ENCODE assay signal across 8 cellular contexts in the genomic region with DNA sequence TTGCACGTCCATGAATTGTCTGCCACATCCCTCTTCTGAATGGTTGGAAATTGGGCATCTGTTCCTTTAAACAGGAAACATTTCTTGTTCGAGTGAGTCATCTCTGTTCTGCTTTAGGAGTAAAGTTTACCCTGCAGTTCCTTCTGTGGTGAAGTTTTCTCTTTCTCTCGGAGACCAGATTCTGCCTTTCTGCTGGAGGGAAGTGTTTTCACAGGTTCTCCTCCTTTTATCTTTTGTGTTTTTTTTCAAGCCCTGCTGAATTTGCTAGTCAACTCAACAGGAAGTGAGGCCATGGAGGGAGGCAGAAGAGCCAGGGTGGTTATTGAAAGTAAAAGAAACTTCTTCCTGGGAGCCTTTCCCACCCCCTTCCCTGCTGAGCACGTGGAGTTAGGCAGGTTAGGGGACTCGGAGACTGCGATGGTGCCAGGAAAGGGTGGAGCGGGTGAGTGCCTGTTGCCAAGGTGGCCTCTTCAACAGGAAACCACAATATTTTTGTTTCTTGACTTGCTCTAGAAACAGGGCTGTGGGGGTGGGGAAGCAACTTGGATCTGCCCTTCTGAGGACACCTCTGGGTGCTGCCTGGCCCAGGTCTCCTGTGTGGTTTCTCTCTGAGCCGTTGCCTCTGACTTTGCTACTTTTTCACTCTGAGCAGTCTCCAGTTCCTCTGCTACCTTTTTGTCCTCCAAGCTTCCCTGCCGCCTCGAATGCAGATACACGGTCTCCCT. TPM values are rescaled to one million over a fixed set of nuclear protein-coding genes. Genes with fewer than 3 reads are reported as not detected.
DNase-seq lines count a peak whose midpoint lies in the region; ATAC-seq and TF ChIP-seq lines count a peak whose summit lies in the region.

No MANE protein-coding gene starts in this region.

- peaks cover 33% of the 10 kb centered on the region for H3K36me3 Mint-ChIP-seq in activated CD8-positive, alpha-beta T cell treated with anti-CD3 and anti-CD28 coated beads for 36 hours (ENCODE audit: low read depth)

- H3K27me3 ChIP-seq in effector memory CD4-positive, alpha-beta T cell (replicated peaks; ENCODE audit: control insufficient read depth, insufficient read depth, low read length, poor library complexity, severe bottlenecking) = no peaks in the 10 kb centered on the region

- no peak for TF ChIP-seq CTCF in activated CD8-positive, alpha-beta T cell treated with anti-CD3 and anti-CD28 coated beads for 36 hours (IDR thresholded peaks at IDR 0.05)

- intact Hi-C loops in activated CD8-positive, alpha-beta T cell treated with anti-CD3 and anti-CD28 coated beads for 36 hours (cut with micrococcal nuclease) = loop anchor here (1.0 kb wide), 1 partner anchor 25 kb away; no protein-coding TSS in a partner anchor

- POLR2A ChIA-PET in activated CD8-positive, alpha-beta T cell treated with anti-CD3 and anti-CD28 coated beads for 36 hours (lab: Charles Lee) = interaction anchor here (0.6 to 1.6 kb wide), 6 partner anchors 7 to 278 kb away, joined by 3 to 4 read pairs (median 4); no protein-coding TSS in a partner anchor

- H3K27ac Mint-ChIP-seq in activated CD8-positive, alpha-beta T cell treated with anti-CD3 and anti-CD28 coated beads for 36 hours = peak overlapping the region; percentile 98

- H3K36me3 ChIP-seq in effector memory CD4-positive, alpha-beta T cell (ENCODE audit: control insufficient read depth, insufficient read depth, low read length) = no peaks in the 10 kb centered on the region

- peak overlapping the region; percentile 96 for H3K27ac ChIP-seq in effector memory CD4-positive, alpha-beta T cell (ENCODE audit: insufficient read depth, low read length, poor library complexity, severe bottlenecking)

- peaks cover 63% of the 10 kb centered on the region for H3K4me1 ChIP-seq in effector memory CD4-positive, alpha-beta T cell (ENCODE audit: control insufficient read depth, insufficient read depth, low read length, poor library complexity, severe bottlenecking)

- H3K4me3 ChIP-seq in effector memory CD4-positive, alpha-beta T cell (ENCODE audit: insufficient read depth, low read depth, low read length, poor library complexity, severe bottlenecking) = peak overlapping the region; percentile 54

- H3K4me1 Mint-ChIP-seq in activated CD8-positive, alpha-beta T cell treated with anti-CD3 and anti-CD28 coated beads for 36 hours (ENCODE audit: low read depth) = peaks cover 74% of the 10 kb centered on the region

- H3K9me3 ChIP-seq in effector memory CD4-positive, alpha-beta T cell (ENCODE audit: control insufficient read depth, low read length) = no peaks in the 10 kb centered on the region

- no peaks in the 10 kb centered on the region for H3K27me3 Mint-ChIP-seq in activated CD8-positive, alpha-beta T cell treated with anti-CD3 and anti-CD28 coated beads for 36 hours

- peaks cover 2% of the 10 kb centered on the region for H3K9me3 Mint-ChIP-seq in activated CD8-positive, alpha-beta T cell treated with anti-CD3 and anti-CD28 coated beads for 36 hours

- peak; percentile 54 for TF ChIP-seq POLR2A in GM18505 (IDR thresholded peaks at IDR 0.05; ENCODE audit: borderline replicate concordance, extremely low read depth, insufficient read depth, insufficient read length)

- DNase-seq in NCI-H510A (lab: John Stamatoyannopoulos, UW) (peak; percentile 55), midbrain (lab: John Stamatoyannopoulos, UW) (peak; percentile 9), NCI-H1694 treated with DMSO at 0.1 percent for 48 hours (lab: John Stamatoyannopoulos, UW) (no peak)
- peak; percentile 98 for DNase-seq in activated CD8-positive, alpha-beta T cell treated with anti-CD3 and anti-CD28 coated beads for 36 hours
- DNase-seq in effector memory CD4-positive, alpha-beta T cell = peak; percentile 87 to 92 (median 89)
- DNase-seq in stimulated activated CD8-positive, alpha-beta memory T cell treated with anti-CD3 and anti-CD28 coated beads, Interleukin-4, amount 100 ng/mL, for 24 hours (ENCODE audit: low read depth) = peak; percentile 76

- CTCF ChIA-PET in activated CD8-positive, alpha-beta T cell treated with anti-CD3 and anti-CD28 coated beads for 36 hours (lab: Charles Lee) = interaction anchor here (1.0 to 2.6 kb wide), 2 partner anchors 21 to 24 kb away, joined by 4 to 11 read pairs; no protein-coding TSS in a partner anchor

- ATAC-seq in GM18505 (IDR thresholded peaks at IDR 0.05; ENCODE audit: unreplicated experiment) (peak; percentile 71), HG02943 (IDR thresholded peaks at IDR 0.05; ENCODE audit: low read depth, unreplicated experiment) (peak; percentile 72)
- ATAC-seq in activated CD8-positive, alpha-beta T cell treated with anti-CD3 and anti-CD28 coated beads for 36 hours = peak; percentile 60

- peak overlapping the region; percentile 81 for H3K4me3 Mint-ChIP-seq in activated CD8-positive, alpha-beta T cell treated with anti-CD3 and anti-CD28 coated beads for 36 hours

RNA-seq across cellular contexts. Expression of a gene that starts 2.2 kb away (rescaled TPM):
- 10 to 100 TPM; 35.2 to 38.4 TPM for total RNA-seq in activated CD8-positive, alpha-beta T cell treated with anti-CD3 and anti-CD28 coated beads for 36 hours
